ENCODE assay signal across 9 cellular contexts in genomic region chr6:100472674-100473073, GRCh38. TPM values are rescaled to one million over a fixed set of nuclear protein-coding genes. Genes with fewer than 3 reads are reported as not detected.
DNase-seq lines count a peak whose midpoint lies in the region; ATAC-seq and TF ChIP-seq lines count a peak whose summit lies in the region.
"Had no signal": no experiment of that assay in that cellular context is flagged by ENCODE, and none has a peak within 500 bp of the region (broad histone marks: within the 10 kb centered on the region; RNA-seq: fewer than 3 reads in every experiment).

No MANE protein-coding gene starts in this region.

- DNase-seq in HPDE6-E6E7 (ENCODE audit: extremely low spot score) = peak; percentile 58
- DNase-seq in epithelial cell of prostate (ENCODE audit: low read depth, low spot score) = peak; percentile 61
- DNase-seq in KG1 (lab: John Stamatoyannopoulos, UW) = no peak
- DNase-seq in immature natural killer cell = no peak
- DNase-seq in mucosa of gallbladder (ENCODE audit: low spot score) = no peak
- no peak for DNase-seq in lower leg skin (ENCODE audit: low spot score in 2 of 2)

- 15 to 19% methylated on average over 3 of the region's 3 CpGs for WGBS in lower leg skin, 2 donors

- ATAC-seq in GM18867 (IDR thresholded peaks at IDR 0.05; ENCODE audit: unreplicated experiment) (peak; percentile 88), GM21737 (IDR thresholded peaks at IDR 0.05; ENCODE audit: unreplicated experiment) (peak; percentile 88)

- no peak overlapping the region for H3K4me3 Mint-ChIP-seq in immature natural killer cell

- no peak for TF ChIP-seq POLR2A in lower leg skin (IDR thresholded peaks at IDR 0.05)

- intact Hi-C loops in lower leg skin (cut with DNase I; ENCODE audit: low total_unique reads) = no loop called here

- peaks cover 14 to 25% (median 17%) of the 10 kb centered on the region in 3 donors for H3K27me3 Mint-ChIP-seq in immature natural killer cell (ENCODE audit: low read depth in 3 of 3)

- no peak overlapping the region for H3K27ac Mint-ChIP-seq in immature natural killer cell

- H3K4me1 Mint-ChIP-seq in immature natural killer cell = peaks cover 0 to 5% of the 10 kb centered on the region in 2 donors

- no peak overlapping the region for H3K4me3 ChIP-seq in lower leg skin (ENCODE audit: low read depth, poor library complexity, severe bottlenecking)
- H3K4me3 ChIP-seq: SK-N-MC had no signal

- H3K9me3 Mint-ChIP-seq in immature natural killer cell = peaks cover 3 to 11% (median 5%) of the 10 kb centered on the region in 6 donors

- TF ChIP-seq CTCF in lower leg skin (IDR thresholded peaks at IDR 0.05) = no peak

- no peak overlapping the region for H3K27ac ChIP-seq in epithelial cell of prostate
- H3K27ac ChIP-seq: SK-N-MC had no signal

- H3K36me3 Mint-ChIP-seq in immature natural killer cell = peaks cover 0 to 3% (median 0%) of the 10 kb centered on the region in 3 donors

RNA-seq across cellular contexts. Expression of gene SIM1, which starts 8.0 kb away (rescaled TPM):
- polyA plus RNA-seq in immature natural killer cell = not detected
- not detected for total RNA-seq in mucosa of gallbladder
- total RNA-seq in lower leg skin = 1 to 10 TPM in 1 of 4 donors, under 1 TPM in 3; 0.66 to 1.1 (median 0.75) TPM

Comparison
In these comparisons a context has a peak if more than half of its experiments do, and no peak if none do; other contexts are left out.
1. DNase-seq: peak in HPDE6-E6E7 (single experiment) and epithelial cell of prostate (single experiment); none in KG1 (single experiment), immature natural killer cell (0 of 3), mucosa of gallbladder (single experiment) and lower leg skin (0 of 2).